ENCODE assay signal across 1 cellular context in the genomic region with DNA sequence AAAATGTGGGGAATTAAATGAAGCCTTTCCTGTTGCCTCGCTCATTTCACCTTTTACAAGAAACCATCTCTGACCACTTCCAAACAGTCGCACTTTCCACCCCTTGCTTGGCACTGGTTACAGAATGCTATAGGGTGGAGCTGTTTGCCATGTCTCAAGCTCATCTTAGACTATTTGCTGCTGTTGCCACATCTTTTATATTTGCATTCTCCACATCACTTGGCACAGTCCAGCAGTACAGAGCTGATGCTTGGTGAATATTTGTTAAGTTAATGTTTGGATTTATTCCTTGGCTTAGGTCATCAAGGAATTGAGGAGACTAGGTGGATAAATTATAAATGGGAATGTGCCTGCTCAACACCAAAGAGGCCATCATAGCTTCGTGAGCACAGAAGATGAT.
TF ChIP-seq lines count a peak whose summit lies in the region.

No MANE protein-coding gene starts in this region.

TF ChIP-seq in GM23338, 12 proteins besides CTCF, POLR2A, EP300 and RAD21 (continued from another document):
- TF ChIP-seq, protein P1, sequence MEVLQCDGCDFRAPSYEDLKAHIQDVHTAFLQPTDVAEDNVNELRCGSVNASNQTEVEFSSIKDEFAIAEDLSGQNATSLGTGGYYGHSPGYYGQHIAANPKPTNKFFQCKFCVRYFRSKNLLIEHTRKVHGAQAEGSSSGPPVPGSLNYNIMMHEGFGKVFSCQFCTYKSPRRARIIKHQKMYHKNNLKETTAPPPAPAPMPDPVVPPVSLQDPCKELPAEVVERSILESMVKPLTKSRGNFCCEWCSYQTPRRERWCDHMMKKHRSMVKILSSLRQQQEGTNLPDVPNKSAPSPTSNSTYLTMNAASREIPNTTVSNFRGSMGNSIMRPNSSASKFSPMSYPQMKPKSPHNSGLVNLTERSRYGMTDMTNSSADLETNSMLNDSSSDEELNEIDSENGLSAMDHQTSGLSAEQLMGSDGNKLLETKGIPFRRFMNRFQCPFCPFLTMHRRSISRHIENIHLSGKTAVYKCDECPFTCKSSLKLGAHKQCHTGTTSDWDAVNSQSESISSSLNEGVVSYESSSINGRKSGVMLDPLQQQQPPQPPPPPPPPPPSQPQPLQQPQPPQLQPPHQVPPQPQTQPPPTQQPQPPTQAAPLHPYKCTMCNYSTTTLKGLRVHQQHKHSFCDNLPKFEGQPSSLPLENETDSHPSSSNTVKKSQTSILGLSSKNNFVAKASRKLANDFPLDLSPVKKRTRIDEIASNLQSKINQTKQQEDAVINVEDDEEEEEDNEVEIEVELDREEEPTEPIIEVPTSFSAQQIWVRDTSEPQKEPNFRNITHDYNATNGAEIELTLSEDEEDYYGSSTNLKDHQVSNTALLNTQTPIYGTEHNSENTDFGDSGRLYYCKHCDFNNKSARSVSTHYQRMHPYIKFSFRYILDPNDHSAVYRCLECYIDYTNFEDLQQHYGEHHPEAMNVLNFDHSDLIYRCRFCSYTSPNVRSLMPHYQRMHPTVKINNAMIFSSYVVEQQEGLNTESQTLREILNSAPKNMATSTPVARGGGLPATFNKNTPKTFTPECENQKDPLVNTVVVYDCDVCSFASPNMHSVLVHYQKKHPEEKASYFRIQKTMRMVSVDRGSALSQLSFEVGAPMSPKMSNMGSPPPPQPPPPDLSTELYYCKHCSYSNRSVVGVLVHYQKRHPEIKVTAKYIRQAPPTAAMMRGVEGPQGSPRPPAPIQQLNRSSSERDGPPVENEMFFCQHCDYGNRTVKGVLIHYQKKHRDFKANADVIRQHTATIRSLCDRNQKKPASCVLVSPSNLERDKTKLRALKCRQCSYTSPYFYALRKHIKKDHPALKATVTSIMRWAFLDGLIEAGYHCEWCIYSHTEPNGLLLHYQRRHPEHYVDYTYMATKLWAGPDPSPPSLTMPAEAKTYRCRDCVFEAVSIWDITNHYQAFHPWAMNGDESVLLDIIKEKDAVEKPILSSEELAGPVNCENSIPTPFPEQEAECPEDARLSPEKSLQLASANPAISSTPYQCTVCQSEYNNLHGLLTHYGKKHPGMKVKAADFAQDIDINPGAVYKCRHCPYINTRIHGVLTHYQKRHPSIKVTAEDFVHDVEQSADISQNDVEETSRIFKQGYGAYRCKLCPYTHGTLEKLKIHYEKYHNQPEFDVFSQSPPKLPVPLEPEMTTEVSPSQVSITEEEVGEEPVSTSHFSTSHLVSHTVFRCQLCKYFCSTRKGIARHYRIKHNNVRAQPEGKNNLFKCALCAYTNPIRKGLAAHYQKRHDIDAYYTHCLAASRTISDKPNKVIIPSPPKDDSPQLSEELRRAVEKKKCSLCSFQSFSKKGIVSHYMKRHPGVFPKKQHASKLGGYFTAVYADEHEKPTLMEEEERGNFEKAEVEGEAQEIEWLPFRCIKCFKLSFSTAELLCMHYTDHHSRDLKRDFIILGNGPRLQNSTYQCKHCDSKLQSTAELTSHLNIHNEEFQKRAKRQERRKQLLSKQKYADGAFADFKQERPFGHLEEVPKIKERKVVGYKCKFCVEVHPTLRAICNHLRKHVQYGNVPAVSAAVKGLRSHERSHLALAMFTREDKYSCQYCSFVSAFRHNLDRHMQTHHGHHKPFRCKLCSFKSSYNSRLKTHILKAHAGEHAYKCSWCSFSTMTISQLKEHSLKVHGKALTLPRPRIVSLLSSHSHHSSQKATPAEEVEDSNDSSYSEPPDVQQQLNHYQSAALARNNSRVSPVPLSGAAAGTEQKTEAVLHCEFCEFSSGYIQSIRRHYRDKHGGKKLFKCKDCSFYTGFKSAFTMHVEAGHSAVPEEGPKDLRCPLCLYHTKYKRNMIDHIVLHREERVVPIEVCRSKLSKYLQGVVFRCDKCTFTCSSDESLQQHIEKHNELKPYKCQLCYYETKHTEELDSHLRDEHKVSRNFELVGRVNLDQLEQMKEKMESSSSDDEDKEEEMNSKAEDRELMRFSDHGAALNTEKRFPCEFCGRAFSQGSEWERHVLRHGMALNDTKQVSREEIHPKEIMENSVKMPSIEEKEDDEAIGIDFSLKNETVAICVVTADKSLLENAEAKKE (CRISPR knock-in tag; IDR thresholded peaks at IDR 0.05): no peak
- no peak for TF ChIP-seq POLR2AphosphoS5 (IDR thresholded peaks at IDR 0.05; ENCODE audit: low read depth)
- no peak for TF ChIP-seq NANOG (IDR thresholded peaks at IDR 0.05; ENCODE audit: borderline replicate concordance)
- TF ChIP-seq, protein P2, sequence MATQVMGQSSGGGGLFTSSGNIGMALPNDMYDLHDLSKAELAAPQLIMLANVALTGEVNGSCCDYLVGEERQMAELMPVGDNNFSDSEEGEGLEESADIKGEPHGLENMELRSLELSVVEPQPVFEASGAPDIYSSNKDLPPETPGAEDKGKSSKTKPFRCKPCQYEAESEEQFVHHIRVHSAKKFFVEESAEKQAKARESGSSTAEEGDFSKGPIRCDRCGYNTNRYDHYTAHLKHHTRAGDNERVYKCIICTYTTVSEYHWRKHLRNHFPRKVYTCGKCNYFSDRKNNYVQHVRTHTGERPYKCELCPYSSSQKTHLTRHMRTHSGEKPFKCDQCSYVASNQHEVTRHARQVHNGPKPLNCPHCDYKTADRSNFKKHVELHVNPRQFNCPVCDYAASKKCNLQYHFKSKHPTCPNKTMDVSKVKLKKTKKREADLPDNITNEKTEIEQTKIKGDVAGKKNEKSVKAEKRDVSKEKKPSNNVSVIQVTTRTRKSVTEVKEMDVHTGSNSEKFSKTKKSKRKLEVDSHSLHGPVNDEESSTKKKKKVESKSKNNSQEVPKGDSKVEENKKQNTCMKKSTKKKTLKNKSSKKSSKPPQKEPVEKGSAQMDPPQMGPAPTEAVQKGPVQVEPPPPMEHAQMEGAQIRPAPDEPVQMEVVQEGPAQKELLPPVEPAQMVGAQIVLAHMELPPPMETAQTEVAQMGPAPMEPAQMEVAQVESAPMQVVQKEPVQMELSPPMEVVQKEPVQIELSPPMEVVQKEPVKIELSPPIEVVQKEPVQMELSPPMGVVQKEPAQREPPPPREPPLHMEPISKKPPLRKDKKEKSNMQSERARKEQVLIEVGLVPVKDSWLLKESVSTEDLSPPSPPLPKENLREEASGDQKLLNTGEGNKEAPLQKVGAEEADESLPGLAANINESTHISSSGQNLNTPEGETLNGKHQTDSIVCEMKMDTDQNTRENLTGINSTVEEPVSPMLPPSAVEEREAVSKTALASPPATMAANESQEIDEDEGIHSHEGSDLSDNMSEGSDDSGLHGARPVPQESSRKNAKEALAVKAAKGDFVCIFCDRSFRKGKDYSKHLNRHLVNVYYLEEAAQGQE (IDR thresholded peaks at IDR 0.05; ENCODE audit: unreplicated experiment): no peak
- TF ChIP-seq JUNB (IDR thresholded peaks at IDR 0.05; ENCODE audit: unreplicated experiment): no peak
- no peak for TF ChIP-seq ZNF114 (CRISPR knock-in tag; IDR thresholded peaks at IDR 0.05)
- no peak for TF ChIP-seq ZNF331 (CRISPR knock-in tag; IDR thresholded peaks at IDR 0.05; ENCODE audit: low read depth)
- no peak for TF ChIP-seq CREB1 (CRISPR knock-in tag; IDR thresholded peaks at IDR 0.05; ENCODE audit: low read depth)
- TF ChIP-seq STAT1 (IDR thresholded peaks at IDR 0.05; ENCODE audit: unreplicated experiment): no peak
- no peak for TF ChIP-seq EZH2 (IDR thresholded peaks at IDR 0.05; ENCODE audit: low read depth, unreplicated experiment)
- TF ChIP-seq EZH2phosphoT487 (IDR thresholded peaks at IDR 0.05; ENCODE audit: unreplicated experiment): no peak
